ENCODE assay signal across 12 cellular contexts in genomic region chr14:32635103-32635719, GRCh38.
DNase-seq lines count a peak whose midpoint lies in the region; ATAC-seq and TF ChIP-seq lines count a peak whose summit lies in the region.
"Had no signal": no experiment of that assay in that cellular context is flagged by ENCODE, and none has a peak within 500 bp of the region (broad histone marks: within the 10 kb centered on the region; RNA-seq: fewer than 3 reads in every experiment).

No MANE protein-coding gene starts in this region.

- H3K4me1 Mint-ChIP-seq in WTC11, result peaks cover 7% of the 10 kb centered on the region
- no peaks in the 10 kb centered on the region for H3K4me1 Mint-ChIP-seq in activated CD4-positive, alpha-beta T cell treated with anti-CD3 and anti-CD28 coated beads, Interleukin-2, amount 10 ng/mL, durations not matched to agents 7 days and 5 days
- no peaks in the 10 kb centered on the region for H3K4me1 Mint-ChIP-seq in stimulated activated effector memory CD8-positive, alpha-beta T cell treated with anti-CD3 and anti-CD28 coated beads, Interleukin-12 subunit alpha, Interleukin-12 subunit beta, amount 100 ng/mL, for 72 hours

- dilution Hi-C loops in mammary epithelial cell (cut with HindIII; ENCODE audit: low sequenced_read_pairs), result no loop called here

- H3K9me3 Mint-ChIP-seq in WTC11, result no peaks in the 10 kb centered on the region
- no peaks in the 10 kb centered on the region for H3K9me3 Mint-ChIP-seq in activated CD4-positive, alpha-beta T cell treated with anti-CD3 and anti-CD28 coated beads, Interleukin-2, amount 10 ng/mL, durations not matched to agents 7 days and 5 days
- peaks cover 4% of the 10 kb centered on the region for H3K9me3 Mint-ChIP-seq in stimulated activated effector memory CD8-positive, alpha-beta T cell treated with anti-CD3 and anti-CD28 coated beads, Interleukin-12 subunit alpha, Interleukin-12 subunit beta, amount 100 ng/mL, for 72 hours
- H3K9me3 Mint-ChIP-seq: IgD-negative memory B cell had no signal

- H3K27me3 Mint-ChIP-seq in WTC11 (ENCODE audit: low read depth), result no peaks in the 10 kb centered on the region
- no peaks in the 10 kb centered on the region for H3K27me3 Mint-ChIP-seq in activated CD4-positive, alpha-beta T cell treated with anti-CD3 and anti-CD28 coated beads, Interleukin-2, amount 10 ng/mL, durations not matched to agents 7 days and 5 days

- no peak overlapping the region for H3K9ac ChIP-seq in mammary epithelial cell (ENCODE audit: insufficient read depth, low read length)

- no peak overlapping the region for H2AFZ ChIP-seq in mammary epithelial cell (ENCODE audit: low read depth, low read length)
- H2AFZ ChIP-seq: hepatocyte had no signal

- in situ Hi-C loops in mammary epithelial cell (cut with MboI; ENCODE audit: low sequenced_read_pairs in 2 of 2), result no loop called here

- no TSS peak for BruUV-seq in mammary epithelial cell (replicated peaks; lab: Mats Ljungman, UMichigan)

- no peak for TF ChIP-seq POLR2A in right lobe of liver (IDR thresholded peaks at IDR 0.05)

- POLR2A ChIA-PET in WTC11 (lab: Charles Lee), result no interaction called here
- POLR2A ChIA-PET in activated CD4-positive, alpha-beta T cell treated with anti-CD3 and anti-CD28 coated beads, Interleukin-2, amount 10 ng/mL, durations not matched to agents 7 days and 5 days (lab: Charles Lee), result no interaction called here

- H3K9me3 ChIP-seq in mammary epithelial cell (replicated peaks; ENCODE audit: insufficient read depth, low read length), result no peaks in the 10 kb centered on the region
- H3K9me3 ChIP-seq in right lobe of liver, result no peaks in the 10 kb centered on the region

- peak; percentile 37 for DNase-seq in AG20443 (ENCODE audit: low spot score)
- peak; percentile 35 for DNase-seq in mammary epithelial cell
- DNase-seq in right lobe of liver, result no peak
- no peak for DNase-seq in WTC11 (ENCODE audit: low spot score)
- DNase-seq in activated CD4-positive, alpha-beta T cell treated with anti-CD3 and anti-CD28 coated beads, Interleukin-2, amount 10 ng/mL, durations not matched to agents 7 days and 5 days, result no peak
- no peak for DNase-seq in stimulated activated effector memory CD8-positive, alpha-beta T cell treated with anti-CD3 and anti-CD28 coated beads, Interleukin-12 subunit alpha, Interleukin-12 subunit beta, amount 100 ng/mL, for 72 hours (ENCODE audit: low spot score in 2 of 2)
- DNase-seq: activated CD8-positive, alpha-beta memory T cell treated with anti-CD3 and anti-CD28 coated beads, Interleukin-2, amount 50 U/mL, for 4 hours; DMS 273 treated with DMSO at 0.1 percent for 48 hours had no signal

- no peak overlapping the region for H3K4me3 Mint-ChIP-seq in WTC11
- no peak overlapping the region for H3K4me3 Mint-ChIP-seq in activated CD4-positive, alpha-beta T cell treated with anti-CD3 and anti-CD28 coated beads, Interleukin-2, amount 10 ng/mL, durations not matched to agents 7 days and 5 days
- no peak overlapping the region for H3K4me3 Mint-ChIP-seq in stimulated activated effector memory CD8-positive, alpha-beta T cell treated with anti-CD3 and anti-CD28 coated beads, Interleukin-12 subunit alpha, Interleukin-12 subunit beta, amount 100 ng/mL, for 72 hours
- H3K4me3 Mint-ChIP-seq: IgD-negative memory B cell had no signal

- H3K4me1 ChIP-seq in mammary epithelial cell (ENCODE audit: insufficient read depth, low read length) (no peaks in the 10 kb centered on the region), right lobe of liver (peaks cover 0 to 18% (median 0%) of the 10 kb centered on the region in 4 donors)

- intact Hi-C loops in mammary epithelial cell (cut with micrococcal nuclease) (no loop called here), right lobe of liver (cut with DNase I) (no loop called here)

- H3K27me3 ChIP-seq in mammary epithelial cell (ENCODE audit: insufficient read depth, low read length) (no peaks in the 10 kb centered on the region), right lobe of liver (no peaks in the 10 kb centered on the region)
- H3K27me3 ChIP-seq: hepatocyte had no signal

- no peaks in the 10 kb centered on the region for H3K36me3 ChIP-seq in mammary epithelial cell (ENCODE audit: insufficient read depth, low read length)
- H3K36me3 ChIP-seq in right lobe of liver, result no peaks in the 10 kb centered on the region

- peak overlapping the region; percentile 28 for H3K4me2 ChIP-seq in mammary epithelial cell (ENCODE audit: insufficient read depth, low read depth, low read length)
- H3K4me2 ChIP-seq: hepatocyte had no signal

- no peak overlapping the region for H3K27ac ChIP-seq in mammary epithelial cell (ENCODE audit: insufficient read depth, low read depth, low read length)
- H3K27ac ChIP-seq in right lobe of liver, result peak overlapping the region; percentile 30 to 82 (median 71)
- H3K27ac ChIP-seq: hepatocyte had no signal

- TF ChIP-seq CTCF in mammary epithelial cell (conservative IDR thresholded peaks at IDR 0.05 in 1 of 2, IDR thresholded peaks at IDR 0.05 in 1 of 2; ENCODE audit: extremely low read depth in 1 of 2, insufficient read depth in 1 of 2, low read depth in 1 of 2, low read length in 2 of 2) (no peak), right lobe of liver (IDR thresholded peaks at IDR 0.05) (no peak), WTC11 (IDR thresholded peaks at IDR 0.05) (no peak)

- no peak overlapping the region for H3K27ac Mint-ChIP-seq in WTC11
- H3K27ac Mint-ChIP-seq in activated CD4-positive, alpha-beta T cell treated with anti-CD3 and anti-CD28 coated beads, Interleukin-2, amount 10 ng/mL, durations not matched to agents 7 days and 5 days, result no peak overlapping the region
- no peak overlapping the region for H3K27ac Mint-ChIP-seq in stimulated activated effector memory CD8-positive, alpha-beta T cell treated with anti-CD3 and anti-CD28 coated beads, Interleukin-12 subunit alpha, Interleukin-12 subunit beta, amount 100 ng/mL, for 72 hours
- H3K27ac Mint-ChIP-seq: IgD-negative memory B cell had no signal

- CTCF ChIA-PET in mammary epithelial cell (lab: Charles Lee; ENCODE audit: low non-redundant PET), result interaction anchor here (0.6 kb wide), 1 partner anchor 75 kb away, joined by 9 read pairs; no protein-coding TSS in a partner anchor
- CTCF ChIA-PET in WTC11 (lab: Charles Lee), result no interaction called here
- CTCF ChIA-PET in activated CD4-positive, alpha-beta T cell treated with anti-CD3 and anti-CD28 coated beads, Interleukin-2, amount 10 ng/mL, durations not matched to agents 7 days and 5 days (lab: Charles Lee), result no interaction called here

- H4K20me1 ChIP-seq in mammary epithelial cell (ENCODE audit: insufficient read depth, low read length), result no peaks in the 10 kb centered on the region

- 0% methylated on average over 2 of the region's 2 CpGs for WGBS in mammary epithelial cell (ENCODE audit: low coverage, missing lambda C conversion rate)
- WGBS in right lobe of liver (ENCODE audit: insufficient coverage, low coverage, low lambda C conversion rate, missing lambda C conversion rate), result 9% methylated on average over 2 of the region's 2 CpGs

- no peaks in the 10 kb centered on the region for H3K36me3 Mint-ChIP-seq in WTC11
- no peaks in the 10 kb centered on the region for H3K36me3 Mint-ChIP-seq in activated CD4-positive, alpha-beta T cell treated with anti-CD3 and anti-CD28 coated beads, Interleukin-2, amount 10 ng/mL, durations not matched to agents 7 days and 5 days (ENCODE audit: low read depth)
- H3K36me3 Mint-ChIP-seq in stimulated activated effector memory CD8-positive, alpha-beta T cell treated with anti-CD3 and anti-CD28 coated beads, Interleukin-12 subunit alpha, Interleukin-12 subunit beta, amount 100 ng/mL, for 72 hours, result no peaks in the 10 kb centered on the region
- H3K36me3 Mint-ChIP-seq: IgD-negative memory B cell had no signal

- H3K4me3 ChIP-seq in mammary epithelial cell (replicated peaks in 1 of 3; ENCODE audit: insufficient read depth in 1 of 3, low read depth in 2 of 3, low read length in 3 of 3) (no peak overlapping the region), right lobe of liver (peak overlapping the region; percentile 10 to 45 (median 41))
- H3K4me3 ChIP-seq: hepatocyte had no signal

- peak; percentile 56 for ATAC-seq in HG03196 (IDR thresholded peaks at IDR 0.05; ENCODE audit: unreplicated experiment)
- peak; percentile 87 to 94 (median 92) for ATAC-seq in right lobe of liver
- no peak for ATAC-seq in WTC11
- ATAC-seq in HG02973 (IDR thresholded peaks at IDR 0.05; ENCODE audit: unreplicated experiment), result no peak
- ATAC-seq in stimulated activated effector memory CD8-positive, alpha-beta T cell treated with anti-CD3 and anti-CD28 coated beads, Interleukin-12 subunit alpha, Interleukin-12 subunit beta, amount 100 ng/mL, for 72 hours, result no peak

- H3K79me2 ChIP-seq in mammary epithelial cell (ENCODE audit: insufficient read depth, low read length), result no peaks in the 10 kb centered on the region
- H3K79me2 ChIP-seq: hepatocyte had no signal

TF ChIP-seq in WTC11, 78 proteins besides CTCF, POLR2A, EP300 and RAD21 (continues in another document):
- no peak for TF ChIP-seq MYBL2 (CRISPR knock-in tag; IDR thresholded peaks at IDR 0.05)
- TF ChIP-seq ATF2 (CRISPR knock-in tag; IDR thresholded peaks at IDR 0.05; ENCODE audit: borderline replicate concordance, low read depth), result no peak
- TF ChIP-seq CREB1 (CRISPR knock-in tag; IDR thresholded peaks at IDR 0.05), result no peak
- TF ChIP-seq NR1H2 (CRISPR knock-in tag; IDR thresholded peaks at IDR 0.05), result no peak
- no peak for TF ChIP-seq NFE2L1 (CRISPR knock-in tag; IDR thresholded peaks at IDR 0.05)
- TF ChIP-seq ZMAT4 (CRISPR knock-in tag; IDR thresholded peaks at IDR 0.05), result no peak
- no peak for TF ChIP-seq ZNF416 (CRISPR knock-in tag; IDR thresholded peaks at IDR 0.05)
- TF ChIP-seq SMAD3 (CRISPR knock-in tag; IDR thresholded peaks at IDR 0.05; ENCODE audit: borderline replicate concordance), result no peak

Comparison
In these comparisons a context has a peak if more than half of its experiments do, and no peak if none do; other contexts are left out.
1. DNase-seq: peak in AG20443 (single experiment) and mammary epithelial cell (single experiment); none in right lobe of liver (0 of 3), WTC11 (single experiment), activated CD4-positive, alpha-beta T cell treated with anti-CD3 and anti-CD28 coated beads, Interleukin-2, amount 10 ng/mL, durations not matched to agents 7 days and 5 days (single experiment) and stimulated activated effector memory CD8-positive, alpha-beta T cell treated with anti-CD3 and anti-CD28 coated beads, Interleukin-12 subunit alpha, Interleukin-12 subunit beta, amount 100 ng/mL, for 72 hours (0 of 2).
2. ATAC-seq: peak in HG03196 (single experiment) and right lobe of liver (4 of 4); none in WTC11 (single experiment), HG02973 (single experiment) and stimulated activated effector memory CD8-positive, alpha-beta T cell treated with anti-CD3 and anti-CD28 coated beads, Interleukin-12 subunit alpha, Interleukin-12 subunit beta, amount 100 ng/mL, for 72 hours (single experiment).
3. H3K4me3 ChIP-seq: peak in right lobe of liver (3 of 3); none in mammary epithelial cell (0 of 3).